18 cellular contexts compared by ENCODE assay signal in genomic region chr3:122395582-122395981, GRCh38. TPM values are rescaled to one million over a fixed set of nuclear protein-coding genes. Genes with fewer than 3 reads are reported as not detected.
DNase-seq lines count a peak whose midpoint lies in the region; ATAC-seq and TF ChIP-seq lines count a peak whose summit lies in the region.
"Had no signal": no experiment of that assay in that cellular context is flagged by ENCODE, and none has a peak within 500 bp of the region (broad histone marks: within the 10 kb centered on the region; RNA-seq: fewer than 3 reads in every experiment).

No MANE protein-coding gene starts in this region.

- no peak overlapping the region for H2BK120ac ChIP-seq in IMR-90 (ENCODE audit: low read depth, low read length)

- BruUV-seq in IMR-90 (replicated peaks; lab: Mats Ljungman, UMichigan) = no TSS peak

- H2BK15ac ChIP-seq in IMR-90 (ENCODE audit: low read depth, low read length) = no peak overlapping the region

- H3K4ac ChIP-seq in IMR-90 (ENCODE audit: low read depth, low read length) = no peak overlapping the region

- no peak overlapping the region for H4K91ac ChIP-seq in IMR-90 (ENCODE audit: insufficient read depth, low read depth, low read length)

- TF ChIP-seq POLR2A in IMR-90 (IDR thresholded peaks at IDR 0.05; ENCODE audit: low read depth, low read length) = no peak

- H4K20me1 ChIP-seq in IMR-90 (ENCODE audit: insufficient read depth, low read length) = no peaks in the 10 kb centered on the region

- no peak overlapping the region for H2AK9ac ChIP-seq in IMR-90 (replicated peaks; ENCODE audit: low read depth, low read length, poor library complexity)

- no peak overlapping the region for H3K18ac ChIP-seq in IMR-90 (ENCODE audit: low read depth, low read length)

- H3K9me3 Mint-ChIP-seq in activated naive CD8-positive, alpha-beta T cell treated with anti-CD3 and anti-CD28 coated beads for 36 hours = no peaks in the 10 kb centered on the region
- H3K9me3 Mint-ChIP-seq: CD8-positive, alpha-beta T cell; IgD-negative memory B cell had no signal

- no peak overlapping the region for H3K4me3 ChIP-seq in IMR-90 (ENCODE audit: insufficient read depth, low read depth, low read length)
- H3K4me3 ChIP-seq: BLaER1, HAP-1 had no signal

- H3K27me3 Mint-ChIP-seq in activated naive CD8-positive, alpha-beta T cell treated with anti-CD3 and anti-CD28 coated beads for 36 hours = no peaks in the 10 kb centered on the region
- H3K27me3 Mint-ChIP-seq: IgD-negative memory B cell had no signal

- peaks cover 20% of the 10 kb centered on the region for H3K36me3 Mint-ChIP-seq in activated naive CD8-positive, alpha-beta T cell treated with anti-CD3 and anti-CD28 coated beads for 36 hours

- H4K8ac ChIP-seq in IMR-90 (ENCODE audit: low read depth in 2 of 2, low read length in 2 of 2) = no peak overlapping the region

- in situ Hi-C loops in IMR-90 (cut with MboI; ENCODE audit: low sequenced_read_pairs) = loop anchor here (10.0 kb wide), 1 partner anchor 279 kb away; no protein-coding TSS in a partner anchor

- H3K9me1 ChIP-seq in IMR-90 (ENCODE audit: insufficient read depth, low read length) = no peaks in the 10 kb centered on the region

- H3K79me1 ChIP-seq in IMR-90 (ENCODE audit: low read depth in 1 of 2, low read length in 2 of 2) = no peaks in the 10 kb centered on the region; a peak in 1 of 4 replicates

- no peak overlapping the region for H3K27ac ChIP-seq in IMR-90 (ENCODE audit: insufficient read depth, low read length)
- H3K27ac ChIP-seq: BLaER1, RWPE1 had no signal

- CTCF ChIA-PET in IMR-90 (lab: Yijun Ruan, JAX) = no interaction called here

- H3K27ac Mint-ChIP-seq in activated naive CD8-positive, alpha-beta T cell treated with anti-CD3 and anti-CD28 coated beads for 36 hours = peak overlapping the region; percentile 12
- H3K27ac Mint-ChIP-seq: CD8-positive, alpha-beta T cell; IgD-negative memory B cell had no signal

- H3K4me3 Mint-ChIP-seq in activated naive CD8-positive, alpha-beta T cell treated with anti-CD3 and anti-CD28 coated beads for 36 hours = no peak overlapping the region
- H3K4me3 Mint-ChIP-seq: CD8-positive, alpha-beta T cell; IgD-negative memory B cell had no signal

- no peaks in the 10 kb centered on the region for H3K27me3 ChIP-seq in IMR-90 (ENCODE audit: control insufficient read depth, insufficient read depth, low read length)
- H3K27me3 ChIP-seq: BLaER1 had no signal

- no peak overlapping the region for H3K23ac ChIP-seq in IMR-90 (ENCODE audit: low read depth, low read length)

- no peak overlapping the region for H3K9ac ChIP-seq in IMR-90 (ENCODE audit: low read depth, low read length)
- H3K9ac ChIP-seq: BLaER1 had no signal

- WGBS in IMR-90 (ENCODE audit: extremely low coverage in 2 of 2, insufficient read length in 1 of 2), 2 experiments = no CpG with 5 or more reads among the region's 3 CpGs

- dilution Hi-C loops in IMR-90 (cut with HindIII; ENCODE audit: low sequenced_read_pairs, unreplicated experiment) = no loop called here

- no peak overlapping the region for H2BK20ac ChIP-seq in IMR-90 (ENCODE audit: low read depth, low read length)

- TF ChIP-seq CTCF in IMR-90 (conservative IDR thresholded peaks at IDR 0.05; ENCODE audit: low read depth, low read length) = no peak

- no peak overlapping the region for H3K14ac ChIP-seq in IMR-90 (replicated peaks; ENCODE audit: low read depth, low read length)

- intact Hi-C loops in IMR-90 (cut with micrococcal nuclease) = no loop called here

- H3K4me1 Mint-ChIP-seq in activated naive CD8-positive, alpha-beta T cell treated with anti-CD3 and anti-CD28 coated beads for 36 hours = peaks cover 43% of the 10 kb centered on the region

- no peak for ATAC-seq in IMR-90 (ENCODE audit: low read depth)
- ATAC-seq: CD8-positive, alpha-beta T cell had no signal

- H2BK5ac ChIP-seq in IMR-90 (ENCODE audit: low read depth, low read length, poor library complexity, severe bottlenecking) = no peak overlapping the region

- peaks cover 5% of the 10 kb centered on the region for H3K4me1 ChIP-seq in IMR-90 (ENCODE audit: control insufficient read depth, insufficient read depth, low read length)
- H3K4me1 ChIP-seq: HAP-1 had no signal

- no peak overlapping the region for H3K56ac ChIP-seq in IMR-90 (ENCODE audit: extremely low read depth, insufficient read depth, low read length)

- H4K5ac ChIP-seq in IMR-90 (ENCODE audit: low read depth, low read length) = no peak overlapping the region

- H3K9me3 ChIP-seq in IMR-90 (ENCODE audit: control insufficient read depth, insufficient read depth, low read length) = no peaks in the 10 kb centered on the region
- H3K9me3 ChIP-seq: BLaER1, HAP-1 had no signal

- DNase-seq in AML-193 (lab: John Stamatoyannopoulos, UW) (peak; percentile 15 to 19), IMR-90 (no peak), fibroblast of peridontal ligament (ENCODE audit: extremely low read depth) (peak; percentile 12), GM19240 (ENCODE audit: insufficient read length, low spot score) (no peak), NCI-H1417 treated with DMSO at 0.1 percent for 48 hours (lab: John Stamatoyannopoulos, UW) (no peak)
- DNase-seq in activated naive CD8-positive, alpha-beta T cell treated with anti-CD3 and anti-CD28 coated beads for 36 hours = no peak
- DNase-seq in stimulated activated CD4-positive, alpha-beta T cell treated with anti-CD3 and anti-CD28 coated beads, Interleukin-1b, Interleukin-23, amount 100 ng/mL, for 48 hours = no peak
- DNase-seq: CD8-positive, alpha-beta T cell; DMS79; NCI-H146; NCI-H2107; NCI-H526 treated with DMSO at 0.1 percent for 48 hours; NK-92 treated with Interleukin-12 subunit alpha and Interleukin-12 subunit beta, amount 100 ng/mL, for 24 hours; SW 1271 had no signal

- no peak for TF ChIP-seq RAD21 in IMR-90 (IDR thresholded peaks at IDR 0.05; ENCODE audit: low read length)

- no peak overlapping the region for H2AFZ ChIP-seq in IMR-90 (replicated peaks; ENCODE audit: low read length, poor library complexity)

- H2AK5ac ChIP-seq in IMR-90 (ENCODE audit: low read depth, low read length) = no peak overlapping the region

- POLR2A ChIA-PET in IMR-90 (lab: Charles Lee; ENCODE audit: unreplicated experiment) = no interaction called here

- H3K36me3 ChIP-seq in IMR-90 (ENCODE audit: control insufficient read depth, insufficient read depth, low read length) = no peaks in the 10 kb centered on the region; the same call in 1 of the 2 replicates
- H3K36me3 ChIP-seq: HAP-1 had no signal

- no peak overlapping the region for H3K4me2 ChIP-seq in IMR-90 (ENCODE audit: low read depth, low read length)
- H3K4me2 ChIP-seq: BLaER1 had no signal

TF ChIP-seq in IMR-90, 13 proteins besides CTCF, POLR2A, EP300 and RAD21:
- TF ChIP-seq NFE2L2 (IDR thresholded peaks at IDR 0.05; ENCODE audit: low read depth, low read length) (no peak), BHLHE40 (IDR thresholded peaks at IDR 0.05; ENCODE audit: low read depth, low read length) (no peak), FOS (IDR thresholded peaks at IDR 0.05; ENCODE audit: low read depth, low read length) (peak; percentile 43)

RNA-seq across cellular contexts. Expression of gene FAM162A, which starts 11.6 kb away (rescaled TPM):
- 28.9 and 33.9 TPM in 2 replicates for total RNA-seq in IMR-90 (2012; rRNA removed)
- 66.5 and 66.8 TPM in 2 replicates for polyA plus RNA-seq in IMR-90 (2012; rRNA removed)
- polyA plus RNA-seq in IMR-90 (2012; cell fraction: cytosol; rRNA removed) = 26.0 and 29.3 TPM in 2 replicates
- 4.2 and 32.5 TPM in 2 replicates for polyA plus RNA-seq in IMR-90 (2012; cell fraction: nucleus; rRNA removed; ENCODE audit: low replicate concordance)
- 100 to 1,000 TPM; 147 to 148 TPM for total RNA-seq in activated naive CD8-positive, alpha-beta T cell treated with anti-CD3 and anti-CD28 coated beads for 36 hours

RNA-seq across cellular contexts. Expression of gene MIX23, which starts 12.6 kb away (rescaled TPM):
- 10.0 and 65.8 TPM in 2 replicates for total RNA-seq in IMR-90 (2012; rRNA removed)
- polyA plus RNA-seq in IMR-90 (2012; rRNA removed) = 12.9 and 26.7 TPM in 2 replicates
- 1.2 and 1.6 TPM in 2 replicates for polyA plus RNA-seq in IMR-90 (2012; cell fraction: cytosol; rRNA removed)
- 0.75 and 9.4 TPM in 2 replicates for polyA plus RNA-seq in IMR-90 (2012; cell fraction: nucleus; rRNA removed; ENCODE audit: low replicate concordance)
- 100 to 1,000 TPM; 170 to 210 TPM for total RNA-seq in activated naive CD8-positive, alpha-beta T cell treated with anti-CD3 and anti-CD28 coated beads for 36 hours

RNA-seq across cellular contexts. Expression of gene WDR5B, which starts 20.3 kb away (rescaled TPM):
- total RNA-seq in IMR-90 (2012; rRNA removed) = 5.6 and 9.2 TPM in 2 replicates
- 2.3 and 3.1 TPM in 2 replicates for polyA plus RNA-seq in IMR-90 (2012; rRNA removed)
- 0.48 TPM in 2 replicates for polyA plus RNA-seq in IMR-90 (2012; cell fraction: cytosol; rRNA removed)
- 0.33 and 1.4 TPM in 2 replicates for polyA plus RNA-seq in IMR-90 (2012; cell fraction: nucleus; rRNA removed; ENCODE audit: low replicate concordance)
- 1 to 10 TPM; 2.4 to 2.5 TPM for total RNA-seq in activated naive CD8-positive, alpha-beta T cell treated with anti-CD3 and anti-CD28 coated beads for 36 hours

Comparison
In these comparisons a context has a peak if more than half of its experiments do, and no peak if none do; other contexts are left out.
1. DNase-seq: peak in AML-193 (2 of 2) and fibroblast of peridontal ligament (single experiment); none in IMR-90 (single experiment), activated naive CD8-positive, alpha-beta T cell treated with anti-CD3 and anti-CD28 coated beads for 36 hours (single experiment), GM19240 (single experiment), stimulated activated CD4-positive, alpha-beta T cell treated with anti-CD3 and anti-CD28 coated beads, Interleukin-1b, Interleukin-23, amount 100 ng/mL, for 48 hours (single experiment) and NCI-H1417 treated with DMSO at 0.1 percent for 48 hours (single experiment).